ENCODE assay signal across 20 cellular contexts in the genomic region with DNA sequence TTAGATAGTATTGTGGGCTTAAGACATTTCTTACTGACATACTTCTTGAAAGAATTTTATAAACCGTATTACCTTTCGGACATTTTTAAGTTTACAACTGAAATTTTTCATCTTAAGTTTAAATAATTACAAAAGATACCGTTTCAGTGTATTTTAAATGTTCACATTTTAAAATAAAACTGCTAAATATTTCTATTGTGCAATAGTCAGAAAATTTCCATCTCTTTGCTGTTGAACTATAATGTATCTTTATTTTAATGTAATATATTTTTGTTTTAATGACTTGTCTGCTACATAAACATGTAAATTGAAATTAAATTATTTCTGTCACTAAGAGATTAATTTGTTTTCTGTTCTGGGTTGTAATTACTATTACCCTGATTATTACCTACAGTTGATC.
"Had no signal": no experiment of that assay in that cellular context is flagged by ENCODE, and none has a peak within 500 bp of the region (broad histone marks: within the 10 kb centered on the region; RNA-seq: fewer than 3 reads in every experiment).

No MANE protein-coding gene starts in this region.

- H3K27me3 ChIP-seq: dorsolateral prefrontal cortex, right atrium auricular region, sigmoid colon, spleen, transverse colon, upper lobe of right lung, uterus had no signal

- H3K27me3 Mint-ChIP-seq: memory B cell; stimulated activated naive B cell treated with anti-CD40 and anti-IgM and Interleukin-4, amounts not matched to agents 10 μg/mL and 1 μg/mL and 100 μg/mL, for 72 hours; stimulated activated naive CD8-positive, alpha-beta T cell treated with anti-CD3 and anti-CD28 coated beads, Interleukin-15, Interleukin-2, amounts not matched to agents 100 ng/mL and 50 ng/mL, for 24 hours had no signal

- H3K9me3 ChIP-seq: prostate gland, sigmoid colon, thoracic aorta, upper lobe of right lung, uterus had no signal

- H3K9me3 Mint-ChIP-seq: memory B cell; stimulated activated naive CD8-positive, alpha-beta T cell treated with anti-CD3 and anti-CD28 coated beads, Interleukin-15, Interleukin-2, amounts not matched to agents 100 ng/mL and 50 ng/mL, for 24 hours had no signal

- DNase-seq: dorsolateral prefrontal cortex; effector CD4-positive, alpha-beta T cell; hypothalamus; immature natural killer cell; natural killer cell; sigmoid colon; spleen; stimulated activated CD4-positive, alpha-beta T cell treated with anti-CD3 and anti-CD28 coated beads, Interleukin-2, amount 100 ng/mL, for 48 hours; stimulated activated naive B cell treated with anti-CD40 and anti-IgM and Interleukin-4, amounts not matched to agents 10 μg/mL and 1 μg/mL and 100 μg/mL, for 72 hours; transverse colon; upper lobe of right lung; uterus had no signal

- H3K4me1 Mint-ChIP-seq: immature natural killer cell, memory B cell, natural killer cell had no signal

- H3K27ac ChIP-seq: dorsolateral prefrontal cortex, prostate gland, right atrium auricular region, sigmoid colon, spleen, thoracic aorta, transverse colon, upper lobe of right lung, uterus had no signal

- H3K36me3 ChIP-seq: prostate gland, thoracic aorta, uterus had no signal

- H3K4me3 ChIP-seq: dorsolateral prefrontal cortex, lung, prostate gland, right atrium auricular region, sigmoid colon, spleen, thoracic aorta, transverse colon, upper lobe of right lung, uterus had no signal

- H3K4me1 ChIP-seq: prostate gland, sigmoid colon, spleen, transverse colon, upper lobe of right lung, uterus had no signal

- ATAC-seq: left lobe of liver; natural killer cell; stimulated activated naive B cell treated with anti-CD40 and anti-IgM and Interleukin-4, amounts not matched to agents 10 μg/mL and 1 μg/mL and 100 μg/mL, for 72 hours; upper lobe of right lung had no signal

- H3K4me3 Mint-ChIP-seq: immature natural killer cell; memory B cell; natural killer cell; stimulated activated naive B cell treated with anti-CD40 and anti-IgM and Interleukin-4, amounts not matched to agents 10 μg/mL and 1 μg/mL and 100 μg/mL, for 72 hours; stimulated activated naive CD8-positive, alpha-beta T cell treated with anti-CD3 and anti-CD28 coated beads, Interleukin-15, Interleukin-2, amounts not matched to agents 100 ng/mL and 50 ng/mL, for 24 hours had no signal

- FAIRE-seq: keratinocyte had no signal

- H3K27ac Mint-ChIP-seq: immature natural killer cell; memory B cell; natural killer cell; stimulated activated naive B cell treated with anti-CD40 and anti-IgM and Interleukin-4, amounts not matched to agents 10 μg/mL and 1 μg/mL and 100 μg/mL, for 72 hours; stimulated activated naive CD8-positive, alpha-beta T cell treated with anti-CD3 and anti-CD28 coated beads, Interleukin-15, Interleukin-2, amounts not matched to agents 100 ng/mL and 50 ng/mL, for 24 hours had no signal
